In the genomic region with DNA sequence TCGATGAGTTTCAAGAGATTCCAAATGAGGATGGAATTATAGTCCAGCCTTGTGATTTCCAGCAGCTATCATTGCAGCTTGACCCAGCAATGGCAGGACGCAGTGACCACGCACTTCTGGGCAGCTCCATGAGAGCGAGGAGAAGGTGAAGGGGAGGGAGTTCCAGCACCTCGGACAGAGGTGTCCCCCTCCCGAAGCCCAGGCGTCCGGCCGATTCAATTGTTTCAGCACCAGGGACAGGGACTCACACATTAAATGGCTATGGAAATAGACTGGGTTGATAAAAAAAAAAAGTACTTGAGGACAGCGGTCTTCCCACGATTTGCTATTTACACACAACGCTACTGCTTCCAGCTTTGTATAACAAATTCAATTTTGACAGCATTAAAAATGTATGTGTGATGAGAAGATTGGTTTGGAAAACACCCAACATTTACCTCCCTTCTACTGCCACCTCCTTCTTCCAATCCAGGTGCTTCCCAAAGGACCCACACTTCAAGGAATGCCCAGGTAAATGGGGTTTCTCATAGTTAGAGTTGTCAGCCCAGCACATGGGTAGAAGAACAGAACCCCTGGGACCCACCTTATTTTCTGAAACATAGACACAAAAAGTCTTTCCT, we compare ENCODE assay signal across 1 cellular context.
TF ChIP-seq lines count a peak whose summit lies in the region.

No MANE protein-coding gene starts in this region.

TF ChIP-seq in HepG2, 621 proteins besides CTCF, POLR2A, EP300 and RAD21 (continued from another document and continues in another):
- TF ChIP-seq ZNF800 (CRISPR knock-in tag; IDR thresholded peaks at IDR 0.05) (peak; percentile 94), KDM2A (CRISPR knock-in tag; IDR thresholded peaks at IDR 0.05; ENCODE audit: borderline replicate concordance, low read depth) (peak; percentile 85), THYN1 (CRISPR knock-in tag; IDR thresholded peaks at IDR 0.05; ENCODE audit: borderline replicate concordance, low read depth) (no peak), KLF11 (CRISPR knock-in tag; IDR thresholded peaks at IDR 0.05) (peak; percentile 99), SIN3B (IDR thresholded peaks at IDR 0.05; ENCODE audit: low read length) (no peak), KLF6 (CRISPR knock-in tag; IDR thresholded peaks at IDR 0.05) (peak; percentile 98), HNRNPLL (IDR thresholded peaks at IDR 0.05; ENCODE audit: low read depth, low read length, poor library complexity, severe bottlenecking) (no peak), MBNL3 (CRISPR knock-in tag; conservative IDR thresholded peaks at IDR 0.05) (no peak), SNAI1 (CRISPR knock-in tag; IDR thresholded peaks at IDR 0.05; ENCODE audit: borderline replicate concordance) (peak; percentile 90; the same call in 1 of the 2 replicates), SOX5 (CRISPR knock-in tag; IDR thresholded peaks at IDR 0.05; ENCODE audit: borderline replicate concordance) (peak; percentile 59; the same call in 1 of the 2 replicates), RFX1 (IDR thresholded peaks at IDR 0.05) (no peak), WIZ (CRISPR knock-in tag; IDR thresholded peaks at IDR 0.05) (peak; percentile 99), NFYC (CRISPR knock-in tag; IDR thresholded peaks at IDR 0.05) (peak; percentile 47; the same call in 1 of the 2 replicates), ZSCAN12 (CRISPR knock-in tag; IDR thresholded peaks at IDR 0.05) (peak; percentile 99), CENPBD1 (CRISPR knock-in tag; IDR thresholded peaks at IDR 0.05; ENCODE audit: borderline replicate concordance, low read depth) (0 out of 2 replicates have a peak, but pooled peaks have one; percentile 75), RORA (CRISPR knock-in tag; IDR thresholded peaks at IDR 0.05) (no peak), ZHX1 (CRISPR knock-in tag; IDR thresholded peaks at IDR 0.05; ENCODE audit: low read depth) (peak; percentile 51; the same call in 1 of the 2 replicates), ZFAT (CRISPR knock-in tag; conservative IDR thresholded peaks at IDR 0.05) (peak; percentile 83; the same call in 1 of the 2 replicates), ELK4 (CRISPR knock-in tag; IDR thresholded peaks at IDR 0.05; ENCODE audit: borderline replicate concordance) (peak; percentile 48; the same call in 1 of the 2 replicates), TAF1 (CRISPR knock-in tag; IDR thresholded peaks at IDR 0.05) (peak; percentile 39), ZNF530 (CRISPR knock-in tag; IDR thresholded peaks at IDR 0.05; ENCODE audit: low read depth) (peak; percentile 90; the same call in 1 of the 2 replicates), KDM6A (CRISPR knock-in tag; IDR thresholded peaks at IDR 0.05; ENCODE audit: low read depth) (peak; percentile 49; the same call in 1 of the 2 replicates), IRX3 (CRISPR knock-in tag; IDR thresholded peaks at IDR 0.05; ENCODE audit: borderline replicate concordance, low read depth) (peak; percentile 90; the same call in 1 of the 2 replicates), ARHGAP35 (CRISPR knock-in tag; IDR thresholded peaks at IDR 0.05; ENCODE audit: borderline replicate concordance) (peak; percentile 63; the same call in 1 of the 2 replicates), NPAS2 (CRISPR knock-in tag; IDR thresholded peaks at IDR 0.05; ENCODE audit: borderline replicate concordance) (no peak), LRRFIP1 (CRISPR knock-in tag; conservative IDR thresholded peaks at IDR 0.05) (peak; percentile 98), NCOR1 (IDR thresholded peaks at IDR 0.05; ENCODE audit: borderline replicate concordance, low read length) (no peak), KDM4B (CRISPR knock-in tag; IDR thresholded peaks at IDR 0.05) (peak; percentile 94), MXD4 (CRISPR knock-in tag; IDR thresholded peaks at IDR 0.05) (peak; percentile 89; the same call in 1 of the 2 replicates), FIP1L1 (IDR thresholded peaks at IDR 0.05; ENCODE audit: borderline replicate concordance, insufficient read depth, low read depth, low read length) (no peak), ZBTB38 (CRISPR knock-in tag; IDR thresholded peaks at IDR 0.05) (peak; percentile 66; the same call in 1 of the 2 replicates), ZNF12 (CRISPR knock-in tag; IDR thresholded peaks at IDR 0.05) (peak; percentile 92), ZNF296 (CRISPR knock-in tag; conservative IDR thresholded peaks at IDR 0.05) (peak; percentile 92), ZNF276 (CRISPR knock-in tag; IDR thresholded peaks at IDR 0.05; ENCODE audit: low read depth) (peak; percentile 76; the same call in 1 of the 2 replicates), ERF (CRISPR knock-in tag; IDR thresholded peaks at IDR 0.05) (peak; percentile 99)
- TF ChIP-seq, protein P1, sequence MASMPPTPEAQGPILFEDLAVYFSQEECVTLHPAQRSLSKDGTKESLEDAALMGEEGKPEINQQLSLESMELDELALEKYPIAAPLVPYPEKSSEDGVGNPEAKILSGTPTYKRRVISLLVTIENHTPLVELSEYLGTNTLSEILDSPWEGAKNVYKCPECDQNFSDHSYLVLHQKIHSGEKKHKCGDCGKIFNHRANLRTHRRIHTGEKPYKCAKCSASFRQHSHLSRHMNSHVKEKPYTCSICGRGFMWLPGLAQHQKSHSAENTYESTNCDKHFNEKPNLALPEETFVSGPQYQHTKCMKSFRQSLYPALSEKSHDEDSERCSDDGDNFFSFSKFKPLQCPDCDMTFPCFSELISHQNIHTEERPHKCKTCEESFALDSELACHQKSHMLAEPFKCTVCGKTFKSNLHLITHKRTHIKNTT (CRISPR knock-in tag; IDR thresholded peaks at IDR 0.05), result no peak
- TF ChIP-seq, protein P2, sequence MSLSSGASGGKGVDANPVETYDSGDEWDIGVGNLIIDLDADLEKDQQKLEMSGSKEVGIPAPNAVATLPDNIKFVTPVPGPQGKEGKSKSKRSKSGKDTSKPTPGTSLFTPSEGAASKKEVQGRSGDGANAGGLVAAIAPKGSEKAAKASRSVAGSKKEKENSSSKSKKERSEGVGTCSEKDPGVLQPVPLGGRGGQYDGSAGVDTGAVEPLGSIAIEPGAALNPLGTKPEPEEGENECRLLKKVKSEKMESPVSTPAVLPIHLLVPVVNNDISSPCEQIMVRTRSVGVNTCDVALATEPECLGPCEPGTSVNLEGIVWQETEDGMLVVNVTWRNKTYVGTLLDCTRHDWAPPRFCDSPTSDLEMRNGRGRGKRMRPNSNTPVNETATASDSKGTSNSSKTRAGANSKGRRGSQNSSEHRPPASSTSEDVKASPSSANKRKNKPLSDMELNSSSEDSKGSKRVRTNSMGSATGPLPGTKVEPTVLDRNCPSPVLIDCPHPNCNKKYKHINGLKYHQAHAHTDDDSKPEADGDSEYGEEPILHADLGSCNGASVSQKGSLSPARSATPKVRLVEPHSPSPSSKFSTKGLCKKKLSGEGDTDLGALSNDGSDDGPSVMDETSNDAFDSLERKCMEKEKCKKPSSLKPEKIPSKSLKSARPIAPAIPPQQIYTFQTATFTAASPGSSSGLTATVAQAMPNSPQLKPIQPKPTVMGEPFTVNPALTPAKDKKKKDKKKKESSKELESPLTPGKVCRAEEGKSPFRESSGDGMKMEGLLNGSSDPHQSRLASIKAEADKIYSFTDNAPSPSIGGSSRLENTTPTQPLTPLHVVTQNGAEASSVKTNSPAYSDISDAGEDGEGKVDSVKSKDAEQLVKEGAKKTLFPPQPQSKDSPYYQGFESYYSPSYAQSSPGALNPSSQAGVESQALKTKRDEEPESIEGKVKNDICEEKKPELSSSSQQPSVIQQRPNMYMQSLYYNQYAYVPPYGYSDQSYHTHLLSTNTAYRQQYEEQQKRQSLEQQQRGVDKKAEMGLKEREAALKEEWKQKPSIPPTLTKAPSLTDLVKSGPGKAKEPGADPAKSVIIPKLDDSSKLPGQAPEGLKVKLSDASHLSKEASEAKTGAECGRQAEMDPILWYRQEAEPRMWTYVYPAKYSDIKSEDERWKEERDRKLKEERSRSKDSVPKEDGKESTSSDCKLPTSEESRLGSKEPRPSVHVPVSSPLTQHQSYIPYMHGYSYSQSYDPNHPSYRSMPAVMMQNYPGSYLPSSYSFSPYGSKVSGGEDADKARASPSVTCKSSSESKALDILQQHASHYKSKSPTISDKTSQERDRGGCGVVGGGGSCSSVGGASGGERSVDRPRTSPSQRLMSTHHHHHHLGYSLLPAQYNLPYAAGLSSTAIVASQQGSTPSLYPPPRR (CRISPR knock-in tag; IDR thresholded peaks at IDR 0.05; ENCODE audit: borderline replicate concordance), result peak; percentile 22; the same call in 1 of the 2 replicates
- TF ChIP-seq, protein P3, sequence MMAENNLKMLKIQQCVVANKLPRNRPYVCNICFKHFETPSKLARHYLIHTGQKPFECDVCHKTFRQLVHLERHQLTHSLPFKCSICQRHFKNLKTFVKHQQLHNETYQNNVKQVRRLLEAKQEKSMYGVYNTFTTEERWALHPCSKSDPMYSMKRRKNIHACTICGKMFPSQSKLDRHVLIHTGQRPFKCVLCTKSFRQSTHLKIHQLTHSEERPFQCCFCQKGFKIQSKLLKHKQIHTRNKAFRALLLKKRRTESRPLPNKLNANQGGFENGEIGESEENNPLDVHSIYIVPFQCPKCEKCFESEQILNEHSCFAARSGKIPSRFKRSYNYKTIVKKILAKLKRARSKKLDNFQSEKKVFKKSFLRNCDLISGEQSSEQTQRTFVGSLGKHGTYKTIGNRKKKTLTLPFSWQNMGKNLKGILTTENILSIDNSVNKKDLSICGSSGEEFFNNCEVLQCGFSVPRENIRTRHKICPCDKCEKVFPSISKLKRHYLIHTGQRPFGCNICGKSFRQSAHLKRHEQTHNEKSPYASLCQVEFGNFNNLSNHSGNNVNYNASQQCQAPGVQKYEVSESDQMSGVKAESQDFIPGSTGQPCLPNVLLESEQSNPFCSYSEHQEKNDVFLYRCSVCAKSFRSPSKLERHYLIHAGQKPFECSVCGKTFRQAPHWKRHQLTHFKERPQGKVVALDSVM (CRISPR knock-in tag; IDR thresholded peaks at IDR 0.05), result no peak
